Comparison of ENCODE assay signal across 8 cellular contexts in the genomic region with DNA sequence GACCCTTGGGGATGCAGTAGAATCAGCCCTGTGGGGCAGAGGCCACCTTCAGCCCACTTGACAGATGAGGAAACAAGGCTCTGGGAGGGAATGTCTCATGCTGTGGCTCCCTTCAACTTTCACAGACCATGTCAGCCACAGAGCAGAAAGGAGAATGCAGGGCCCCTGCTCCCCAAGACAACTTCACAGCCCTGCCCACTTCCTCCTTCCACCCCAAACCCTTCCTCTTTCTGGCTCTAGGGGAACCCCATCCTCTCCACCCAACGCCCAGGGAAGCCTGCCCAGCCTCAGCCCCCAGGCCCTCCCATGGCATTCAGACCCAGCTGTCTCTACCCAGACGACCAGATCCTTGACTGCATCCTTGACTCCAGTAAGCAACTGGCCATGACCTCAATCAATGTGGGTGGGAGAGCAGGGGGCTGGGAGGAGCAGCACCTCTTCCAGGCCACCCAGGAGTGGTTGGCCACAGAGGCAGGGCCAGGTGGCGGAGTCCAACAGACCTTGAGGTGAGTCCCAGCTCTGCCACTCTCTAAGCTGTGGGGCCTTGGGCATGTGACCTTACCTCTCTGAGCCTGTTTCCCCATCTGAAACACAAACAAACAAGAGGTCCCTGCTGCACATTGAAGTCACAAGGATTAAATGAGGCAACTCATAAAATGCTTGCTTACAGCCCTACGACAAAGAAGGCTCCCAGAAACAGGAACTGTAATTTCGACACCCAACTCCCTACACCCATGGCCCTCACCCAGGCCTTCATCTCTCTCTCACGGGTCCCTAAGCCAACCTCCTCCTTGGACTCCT. TPM values are rescaled to one million over a fixed set of nuclear protein-coding genes. Genes with fewer than 3 reads are reported as not detected.
DNase-seq lines count a peak whose midpoint lies in the region; ATAC-seq, FAIRE-seq and TF ChIP-seq lines count a peak whose summit lies in the region.

No MANE protein-coding gene starts in this region.

- H3K9me2 ChIP-seq in OCI-LY7 (ENCODE audit: insufficient read depth, low read length), result no peaks in the 10 kb centered on the region

- no TSS peak for BruUV-seq in OCI-LY7 (replicated peaks; lab: Mats Ljungman, UMichigan)

- CTCF ChIA-PET in OCI-LY7 (lab: Charles Lee; ENCODE audit: unreplicated experiment), result no interaction called here

- H3K4me3 ChIP-seq in OCI-LY7 (ENCODE audit: low read depth, low read length, poor library complexity, severe bottlenecking) (no peak overlapping the region), skin epidermis (no peak overlapping the region)

- H3K79me2 ChIP-seq in OCI-LY7 (ENCODE audit: insufficient read depth, low read depth, low read length), result peaks cover 6% of the 10 kb centered on the region; the same call in 1 of the 2 replicates

- peak; percentile 89 for FAIRE-seq in GM19239 (lab: Jason Lieb, UNC)

- DNase-seq in GM19239 (ENCODE audit: insufficient read length, low spot score), result no peak
- DNase-seq in OCI-LY7 (ENCODE audit: low spot score), result peak; percentile 24
- peak; percentile 25 for DNase-seq in effector CD4-positive, alpha-beta T cell
- DNase-seq in OCI-M1 (lab: John Stamatoyannopoulos, UW), result no peak
- no peak for DNase-seq in NCI-H748 (lab: John Stamatoyannopoulos, UW; ENCODE audit: unreplicated experiment)
- no peak for DNase-seq in NCI-H2081 treated with DMSO at 0.1 percent for 48 hours (lab: John Stamatoyannopoulos, UW)

- peak overlapping the region; percentile 76 for H3K27ac ChIP-seq in OCI-LY7 (ENCODE audit: low read depth, low read length, poor library complexity, severe bottlenecking)
- peak overlapping the region in 20 of 21 experiments; percentile 15 to 98 (median 84) for H3K27ac ChIP-seq in skin epidermis

- peaks cover 94% of the 10 kb centered on the region for H3K36me3 ChIP-seq in OCI-LY7 (ENCODE audit: insufficient read depth, low read length)

- peaks cover 4% of the 10 kb centered on the region; the same call in 1 of the 2 replicates for H4K20me1 ChIP-seq in OCI-LY7 (ENCODE audit: insufficient read depth, low read length)

- H3K9me3 ChIP-seq in OCI-LY7 (ENCODE audit: low read length), result no peaks in the 10 kb centered on the region

- TF ChIP-seq CTCF in OCI-LY7 (conservative IDR thresholded peaks at IDR 0.05; ENCODE audit: low read length), result no peak

- no peak for ATAC-seq in GM19455 (IDR thresholded peaks at IDR 0.05; ENCODE audit: unreplicated experiment)

- H2AFZ ChIP-seq in OCI-LY7 (ENCODE audit: low read length), result no peak overlapping the region

- peak overlapping the region; percentile 25 for H3K4me2 ChIP-seq in OCI-LY7 (ENCODE audit: low read length)

- intact Hi-C loops in OCI-LY7 (cut with micrococcal nuclease; ENCODE audit: unreplicated experiment), result no loop called here

- H3K4me1 ChIP-seq in OCI-LY7 (ENCODE audit: insufficient read depth, low read length, poor library complexity, severe bottlenecking), result peaks cover 66% of the 10 kb centered on the region

- POLR2A ChIA-PET in OCI-LY7 (lab: Charles Lee), result interaction anchor here (0.5 kb wide), 1 partner anchor 25 kb away, joined by 3 read pairs; no protein-coding TSS in a partner anchor

RNA-seq across cellular contexts. Expression of a gene that starts 15.8 kb away (rescaled TPM):
- 29.6 and 41.9 TPM in 2 replicates for total RNA-seq in OCI-LY7 (2014; rRNA removed; shearing (Covaris generic))
- 15.5 and 18.6 TPM in 2 replicates for total RNA-seq in OCI-LY7 (2022)

RNA-seq across cellular contexts. Expression of a gene that starts 18.4 kb away (rescaled TPM):
- 8.4 and 9.0 TPM in 2 replicates for total RNA-seq in OCI-LY7 (2014; rRNA removed; shearing (Covaris generic))
- 12.7 and 14.8 TPM in 2 replicates for total RNA-seq in OCI-LY7 (2022)

RNA-seq across cellular contexts. Expression of a gene that starts 40.7 kb away (rescaled TPM):
- 20.9 and 23.6 TPM in 2 replicates for total RNA-seq in OCI-LY7 (2014; rRNA removed; shearing (Covaris generic))
- 29.2 and 33.7 TPM in 2 replicates for total RNA-seq in OCI-LY7 (2022)

RNA-seq across cellular contexts. Expression of a gene that starts 53.2 kb away (rescaled TPM):
- 22.1 and 26.7 TPM in 2 replicates for total RNA-seq in OCI-LY7 (2014; rRNA removed; shearing (Covaris generic))
- 33.5 and 36.6 TPM in 2 replicates for total RNA-seq in OCI-LY7 (2022)

Comparison
In these comparisons a context has a peak if more than half of its experiments do, and no peak if none do; other contexts are left out.
1. DNase-seq: peak in OCI-LY7 (single experiment) and effector CD4-positive, alpha-beta T cell (single experiment); none in GM19239 (single experiment), OCI-M1 (single experiment), NCI-H748 (single experiment) and NCI-H2081 treated with DMSO at 0.1 percent for 48 hours (single experiment).